26 cellular contexts compared by ENCODE assay signal in genomic region chr4:1364748-1365147, GRCh38. TPM values are rescaled to one million over a fixed set of nuclear protein-coding genes. Genes with fewer than 3 reads are reported as not detected.
"Had no signal": no experiment of that assay in that cellular context is flagged by ENCODE, and none has a peak within 500 bp of the region (broad histone marks: within the 10 kb centered on the region; RNA-seq: fewer than 3 reads in every experiment).

No MANE protein-coding gene starts in this region.

- ATAC-seq: activated CD8-positive, alpha-beta T cell treated with anti-CD3 and anti-CD28 coated beads, Interleukin-2, amount 10 ng/mL, durations not matched to agents 7 days and 5 days; Panc1 had no signal

- H3K4me3 ChIP-seq: ascending aorta had no signal

- DNase-seq: activated CD4-positive, alpha-beta T cell treated with anti-CD3 and anti-CD28 coated beads, Interleukin-2, amount 10 ng/mL, durations not matched to agents 24 days and 14 days; activated CD4-positive, alpha-beta T cell treated with anti-CD3 and anti-CD28 coated beads, Interleukin-2, amount 50 U/mL, for 4 hours; activated CD8-positive, alpha-beta T cell treated with anti-CD3 and anti-CD28 coated beads, Interleukin-2, amount 10 ng/mL, durations not matched to agents 7 days and 5 days; activated gamma-delta T cell; activated naive CD4-positive, alpha-beta T cell treated with Interleukin-2 at 50 U/mL for 16 hours; activated naive CD8-positive, alpha-beta T cell treated with anti-CD3 and anti-CD28 coated beads, Interleukin-2, amount 10 ng/mL, durations not matched to agents 7 days and 5 days; activated T-cell treated with anti-CD3 and anti-CD28 coated beads, Interleukin-2, amount 50 U/mL, for 24 hours; amygdala; KG1; MM.1S; MV-4-11; NCI-H1092; NCI-H524 treated with DMSO at 0.1 percent for 48 hours; SW 1271; T-helper 1 cell; T-helper 2 cell; T-helper 9 cell had no signal

- H3K4me1 Mint-ChIP-seq: activated CD4-positive, alpha-beta T cell treated with anti-CD3 and anti-CD28 coated beads, Interleukin-2, amount 10 ng/mL, durations not matched to agents 24 days and 14 days; activated naive CD4-positive, alpha-beta T cell treated with anti-CD3 and anti-CD28 coated beads, Interleukin-2, amount 50 U/mL, for 24 hours; activated naive CD8-positive, alpha-beta T cell treated with anti-CD3 and anti-CD28 coated beads, Interleukin-2, amount 10 ng/mL, durations not matched to agents 7 days and 5 days had no signal

- H3K36me3 Mint-ChIP-seq: activated naive CD4-positive, alpha-beta T cell treated with anti-CD3 and anti-CD28 coated beads, Interleukin-2, amount 50 U/mL, for 24 hours; activated naive CD8-positive, alpha-beta T cell treated with anti-CD3 and anti-CD28 coated beads, Interleukin-2, amount 10 ng/mL, durations not matched to agents 7 days and 5 days had no signal

- H3K4me3 Mint-ChIP-seq: activated CD4-positive, alpha-beta T cell treated with anti-CD3 and anti-CD28 coated beads, Interleukin-2, amount 10 ng/mL, durations not matched to agents 24 days and 14 days; activated CD8-positive, alpha-beta T cell treated with anti-CD3 and anti-CD28 coated beads, Interleukin-2, amount 10 ng/mL, durations not matched to agents 7 days and 5 days; activated naive CD4-positive, alpha-beta T cell treated with anti-CD3 and anti-CD28 coated beads, Interleukin-2, amount 50 U/mL, for 24 hours; activated naive CD8-positive, alpha-beta T cell treated with anti-CD3 and anti-CD28 coated beads, Interleukin-2, amount 10 ng/mL, durations not matched to agents 7 days and 5 days; activated T-cell treated with anti-CD3 and anti-CD28 coated beads, Interleukin-2, amount 50 U/mL, for 24 hours had no signal

- H3K27ac ChIP-seq: ascending aorta had no signal

- H3K9me3 ChIP-seq: ascending aorta had no signal

- H3K27me3 ChIP-seq: ascending aorta had no signal

- H3K4me1 ChIP-seq: ascending aorta had no signal

- H3K27me3 Mint-ChIP-seq: activated CD4-positive, alpha-beta T cell treated with anti-CD3 and anti-CD28 coated beads, Interleukin-2, amount 10 ng/mL, durations not matched to agents 24 days and 14 days; activated naive CD4-positive, alpha-beta T cell treated with anti-CD3 and anti-CD28 coated beads, Interleukin-2, amount 50 U/mL, for 24 hours; activated naive CD8-positive, alpha-beta T cell treated with anti-CD3 and anti-CD28 coated beads, Interleukin-2, amount 10 ng/mL, durations not matched to agents 7 days and 5 days; activated T-cell treated with anti-CD3 and anti-CD28 coated beads, Interleukin-2, amount 50 U/mL, for 24 hours had no signal

- H3K27ac Mint-ChIP-seq: activated CD4-positive, alpha-beta T cell treated with anti-CD3 and anti-CD28 coated beads, Interleukin-2, amount 10 ng/mL, durations not matched to agents 24 days and 14 days; activated CD8-positive, alpha-beta T cell treated with anti-CD3 and anti-CD28 coated beads, Interleukin-2, amount 10 ng/mL, durations not matched to agents 7 days and 5 days; activated naive CD4-positive, alpha-beta T cell treated with anti-CD3 and anti-CD28 coated beads, Interleukin-2, amount 50 U/mL, for 24 hours; activated naive CD8-positive, alpha-beta T cell treated with anti-CD3 and anti-CD28 coated beads, Interleukin-2, amount 10 ng/mL, durations not matched to agents 7 days and 5 days; activated T-cell treated with anti-CD3 and anti-CD28 coated beads, Interleukin-2, amount 50 U/mL, for 24 hours; activated T-helper 2 cell treated with anti-CD3 and anti-CD28 coated beads, Interferon-gamma antibody, Interleukin-2, Interleukin-4, amounts not matched to agents 10 μg/mL and 5 μg/mL and 100 μg/mL, durations not matched to agents 14 hours and 24 hours and 36 hours had no signal

- H3K9me3 Mint-ChIP-seq: activated CD4-positive, alpha-beta T cell treated with anti-CD3 and anti-CD28 coated beads, Interleukin-2, amount 10 ng/mL, durations not matched to agents 24 days and 14 days; activated naive CD4-positive, alpha-beta T cell treated with anti-CD3 and anti-CD28 coated beads, Interleukin-2, amount 50 U/mL, for 24 hours; activated naive CD8-positive, alpha-beta T cell treated with anti-CD3 and anti-CD28 coated beads, Interleukin-2, amount 10 ng/mL, durations not matched to agents 7 days and 5 days; activated T-cell treated with anti-CD3 and anti-CD28 coated beads, Interleukin-2, amount 50 U/mL, for 24 hours; activated T-helper 2 cell treated with anti-CD3 and anti-CD28 coated beads, Interferon-gamma antibody, Interleukin-2, Interleukin-4, amounts not matched to agents 10 μg/mL and 5 μg/mL and 100 μg/mL, durations not matched to agents 14 hours and 24 hours and 36 hours had no signal

RNA-seq across cellular contexts. Expression of gene NKX1-1, which starts 41.5 kb away (rescaled TPM):
- total RNA-seq: activated CD4-positive, alpha-beta T cell treated with anti-CD3 and anti-CD28 coated beads, Interleukin-2, amount 10 ng/mL, durations not matched to agents 24 days and 14 days; activated CD8-positive, alpha-beta T cell treated with anti-CD3 and anti-CD28 coated beads, Interleukin-2, amount 10 ng/mL, durations not matched to agents 7 days and 5 days; activated naive CD8-positive, alpha-beta T cell treated with anti-CD3 and anti-CD28 coated beads, Interleukin-2, amount 10 ng/mL, durations not matched to agents 7 days and 5 days; activated T-helper 2 cell treated with anti-CD3 and anti-CD28 coated beads, Interferon-gamma antibody, Interleukin-2, Interleukin-4, amounts not matched to agents 10 μg/mL and 5 μg/mL and 100 μg/mL, durations not matched to agents 14 hours and 24 hours and 36 hours; ascending aorta; cardiac septum; LHCN-M2; NCI-H460; RPMI7951 had no signal
- polyA plus RNA-seq: adipose tissue had no signal
